1 cellular context compared by ENCODE assay signal in genomic region chr4:56977321-56978012, GRCh38.
TF ChIP-seq lines count a peak whose summit lies in the region.

NOA1 (minus strand) TSS chr4:56977606; CDS start chr4:56977585, 21 bp downstream.

TF ChIP-seq in HepG2, 621 proteins besides CTCF, POLR2A, EP300 and RAD21 (continued from another document and continues in another):
- TF ChIP-seq ZBTB4 (CRISPR knock-in tag; IDR thresholded peaks at IDR 0.05; ENCODE audit: borderline replicate concordance) (no peak), GATAD1 (CRISPR knock-in tag; IDR thresholded peaks at IDR 0.05) (peak; percentile 90), ZFP36L2 (CRISPR knock-in tag; IDR thresholded peaks at IDR 0.05) (no peak), KDM3A (CRISPR knock-in tag; IDR thresholded peaks at IDR 0.05; ENCODE audit: low read depth) (no peak), TEAD3 (CRISPR knock-in tag; optimal IDR thresholded peaks at IDR 0.05; ENCODE audit: borderline replicate concordance) (peak; percentile 51), PHF5A (CRISPR knock-in tag; IDR thresholded peaks at IDR 0.05; ENCODE audit: low read depth, unreplicated experiment) (no peak), FOXO1 (CRISPR knock-in tag; IDR thresholded peaks at IDR 0.05) (no peak; the same call in 1 of the 2 replicates), ZNF280D (CRISPR knock-in tag; IDR thresholded peaks at IDR 0.05) (no peak), KAT8 (CRISPR knock-in tag; IDR thresholded peaks at IDR 0.05) (peak; percentile 49; the same call in 1 of the 2 replicates), GLMP (CRISPR knock-in tag; IDR thresholded peaks at IDR 0.05; ENCODE audit: borderline replicate concordance) (no peak), ZNF143 (CRISPR knock-in tag; IDR thresholded peaks at IDR 0.05) (peak; percentile 83), ZNF691 (CRISPR knock-in tag; IDR thresholded peaks at IDR 0.05; ENCODE audit: borderline replicate concordance, low read depth) (no peak), ZNF414 (CRISPR knock-in tag; IDR thresholded peaks at IDR 0.05) (no peak), KLF11 (CRISPR knock-in tag; IDR thresholded peaks at IDR 0.05) (no peak), ZNF83 (CRISPR knock-in tag; IDR thresholded peaks at IDR 0.05; ENCODE audit: borderline replicate concordance) (no peak), MATR3 (CRISPR knock-in tag; IDR thresholded peaks at IDR 0.05) (no peak), KDM1A (CRISPR knock-in tag; IDR thresholded peaks at IDR 0.05) (no peak), ZNF749 (CRISPR knock-in tag; IDR thresholded peaks at IDR 0.05; ENCODE audit: borderline replicate concordance) (no peak), RARA (CRISPR knock-in tag; IDR thresholded peaks at IDR 0.05) (no peak), CEBPZ (IDR thresholded peaks at IDR 0.05; ENCODE audit: low read length) (no peak), DR1 (CRISPR knock-in tag; IDR thresholded peaks at IDR 0.05) (peak; percentile 97), TFDP2 (CRISPR knock-in tag; IDR thresholded peaks at IDR 0.05) (no peak; the same call in 1 of the 2 replicates), ZNF605 (CRISPR knock-in tag; IDR thresholded peaks at IDR 0.05) (0 out of 2 replicates have a peak, but pooled peaks have one; percentile 15), SRSF1 (optimal IDR thresholded peaks at IDR 0.05; ENCODE audit: low read depth, low read length) (no peak), NPAS2 (CRISPR knock-in tag; IDR thresholded peaks at IDR 0.05; ENCODE audit: borderline replicate concordance) (no peak), DRAP1 (CRISPR knock-in tag; IDR thresholded peaks at IDR 0.05) (peak; percentile 100), NFE2 (CRISPR knock-in tag; IDR thresholded peaks at IDR 0.05) (no peak), MEF2D (CRISPR knock-in tag; IDR thresholded peaks at IDR 0.05) (peak; percentile 19; the same call in 1 of the 2 replicates), ZNF737 (CRISPR knock-in tag; IDR thresholded peaks at IDR 0.05; ENCODE audit: borderline replicate concordance) (no peak), ZNF432 (CRISPR knock-in tag; IDR thresholded peaks at IDR 0.05; ENCODE audit: borderline replicate concordance) (no peak), GABPA (IDR thresholded peaks at IDR 0.05; ENCODE audit: low read depth, low read length) (no peak), GABPA (CRISPR knock-in tag; IDR thresholded peaks at IDR 0.05; ENCODE audit: low read depth) (0 out of 2 replicates have a peak, but pooled peaks have one; percentile 18), ZNF740 (CRISPR knock-in tag; IDR thresholded peaks at IDR 0.05) (peak; percentile 54; the same call in 1 of the 2 replicates), PPARG (CRISPR knock-in tag; conservative IDR thresholded peaks at IDR 0.05) (no peak), ETV5 (CRISPR knock-in tag; IDR thresholded peaks at IDR 0.05; ENCODE audit: borderline replicate concordance) (no peak), ZBED4 (CRISPR knock-in tag; IDR thresholded peaks at IDR 0.05; ENCODE audit: borderline replicate concordance) (no peak; the same call in 1 of the 2 replicates), IRF9 (CRISPR knock-in tag; IDR thresholded peaks at IDR 0.05; ENCODE audit: borderline replicate concordance) (no peak)
